1 cellular context compared by ENCODE assay signal in the genomic region with DNA sequence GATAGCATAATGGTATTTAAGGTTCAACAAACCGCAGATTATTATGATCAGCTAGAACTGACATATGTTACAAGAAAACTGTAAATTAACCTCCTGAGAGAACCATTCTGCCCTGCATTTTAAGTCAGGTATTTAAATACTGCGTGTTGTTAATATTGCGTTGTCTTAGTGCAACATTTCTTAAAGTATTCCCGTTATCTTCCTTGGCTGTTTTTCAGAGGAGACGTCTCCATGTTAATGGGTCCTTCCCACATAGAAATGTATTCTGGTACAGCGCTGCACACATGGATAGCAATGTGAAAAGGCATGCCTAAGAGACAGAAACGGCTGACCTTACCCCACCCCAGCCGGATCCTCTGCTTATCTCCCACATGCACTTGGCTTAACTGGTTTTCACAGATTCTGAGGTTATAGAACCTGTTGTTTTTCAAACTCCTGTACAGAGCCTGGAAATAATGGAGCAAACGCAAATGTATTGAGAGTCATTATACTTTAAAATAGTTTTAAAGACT.
A peak's percentile ranks its signal among the peaks of the same experiment; 100 is the strongest.
TF ChIP-seq lines count a peak whose summit lies in the region.

No MANE protein-coding gene starts in this region.

TF ChIP-seq in K562, 482 proteins besides CTCF, POLR2A, EP300 and RAD21 (continued from another document and continues in another):
- TF ChIP-seq NR0B1 (IDR thresholded peaks at IDR 0.05; ENCODE audit: partially characterized antibody) (no peak), CTCFL (IDR thresholded peaks at IDR 0.05; ENCODE audit: borderline replicate concordance, insufficient read depth, low read depth, low read length, poor library complexity, severe bottlenecking) (no peak), SMARCB1 (IDR thresholded peaks at IDR 0.05; ENCODE audit: insufficient read length, low read depth) (no peak), PHF8 (IDR thresholded peaks at IDR 0.05; ENCODE audit: borderline replicate concordance, low read length) (no peak), HDAC2 (IDR thresholded peaks at IDR 0.05) (peak; percentile 98), BRCA1 (IDR thresholded peaks at IDR 0.05) (no peak), BRCA1 (CRISPR knock-in tag; IDR thresholded peaks at IDR 0.05) (no peak), ZC3H11A (IDR thresholded peaks at IDR 0.05; ENCODE audit: low read depth, low read length) (no peak), CCNT2 (IDR thresholded peaks at IDR 0.05; ENCODE audit: borderline replicate concordance, extremely low read depth, insufficient read length, low read depth, low read length) (peak; percentile 91), RBM39 (optimal IDR thresholded peaks at IDR 0.05; ENCODE audit: low read depth, low read length) (no peak), ZNF445 (CRISPR knock-in tag; IDR thresholded peaks at IDR 0.05; ENCODE audit: low read depth) (peak; percentile 78; the same call in 1 of the 2 replicates), PTBP1 (IDR thresholded peaks at IDR 0.05; ENCODE audit: low read depth, low read length) (no peak), MAZ (CRISPR knock-in tag; conservative IDR thresholded peaks at IDR 0.05 in 1 of 2, IDR thresholded peaks at IDR 0.05 in 1 of 2) (peak in 1 of 2 experiments; percentile 81; a peak in 3 of 4 replicates), CBX3 (IDR thresholded peaks at IDR 0.05; ENCODE audit: borderline replicate concordance in 1 of 2, low read length in 2 of 2) (peak in 1 of 2 experiments; percentile 93; a peak in 1 of 3 replicates), SMARCE1 (IDR thresholded peaks at IDR 0.05) (peak; percentile 96), PYGO2 (tag; IDR thresholded peaks at IDR 0.05) (0 out of 2 replicates have a peak, but pooled peaks have one; percentile 65), CSDE1 (IDR thresholded peaks at IDR 0.05) (no peak), ETV1 (tag; conservative IDR thresholded peaks at IDR 0.05; ENCODE audit: low read depth) (peak; percentile 97), CHCHD3 (CRISPR knock-in tag; IDR thresholded peaks at IDR 0.05) (no peak), ZNF407 (IDR thresholded peaks at IDR 0.05; ENCODE audit: low read depth) (no peak), IFI16 (CRISPR knock-in tag; IDR thresholded peaks at IDR 0.05) (no peak), CBFA2T3 (IDR thresholded peaks at IDR 0.05) (peak; percentile 99), PHTF2 (CRISPR knock-in tag; IDR thresholded peaks at IDR 0.05) (no peak), SMARCA5 (IDR thresholded peaks at IDR 0.05) (no peak), ZNF253 (CRISPR knock-in tag; conservative IDR thresholded peaks at IDR 0.05) (no peak), SIN3A (IDR thresholded peaks at IDR 0.05; ENCODE audit: borderline replicate concordance in 2 of 2, control insufficient read depth in 1 of 2, low read depth in 2 of 2, low read length in 2 of 2) (peak in 1 of 2 experiments; percentile 65; a peak in 1 of 4 replicates), ZNF551 (CRISPR knock-in tag; IDR thresholded peaks at IDR 0.05) (no peak), PCBP1 (IDR thresholded peaks at IDR 0.05; ENCODE audit: low read depth, low read length, poor library complexity, severe bottlenecking) (no peak), HMG20B (CRISPR knock-in tag; IDR thresholded peaks at IDR 0.05) (no peak), ZNF57 (CRISPR knock-in tag; IDR thresholded peaks at IDR 0.05) (no peak), ZNF217 (CRISPR knock-in tag; IDR thresholded peaks at IDR 0.05) (no peak), NFRKB (IDR thresholded peaks at IDR 0.05; ENCODE audit: low read depth) (peak; percentile 83), HMGXB4 (CRISPR knock-in tag; IDR thresholded peaks at IDR 0.05) (no peak), E2F5 (CRISPR knock-in tag; IDR thresholded peaks at IDR 0.05) (no peak), KAT2B (IDR thresholded peaks at IDR 0.05; ENCODE audit: low read depth, low read length) (no peak), NRF1 (conservative IDR thresholded peaks at IDR 0.05 in 1 of 2, IDR thresholded peaks at IDR 0.05 in 1 of 2) (peak; percentile 39 to 56; a peak in 3 of 4 replicates), DNMT1 (IDR thresholded peaks at IDR 0.05) (no peak), NR2F6 (CRISPR knock-in tag; IDR thresholded peaks at IDR 0.05) (no peak)
- TF ChIP-seq, protein P1, sequence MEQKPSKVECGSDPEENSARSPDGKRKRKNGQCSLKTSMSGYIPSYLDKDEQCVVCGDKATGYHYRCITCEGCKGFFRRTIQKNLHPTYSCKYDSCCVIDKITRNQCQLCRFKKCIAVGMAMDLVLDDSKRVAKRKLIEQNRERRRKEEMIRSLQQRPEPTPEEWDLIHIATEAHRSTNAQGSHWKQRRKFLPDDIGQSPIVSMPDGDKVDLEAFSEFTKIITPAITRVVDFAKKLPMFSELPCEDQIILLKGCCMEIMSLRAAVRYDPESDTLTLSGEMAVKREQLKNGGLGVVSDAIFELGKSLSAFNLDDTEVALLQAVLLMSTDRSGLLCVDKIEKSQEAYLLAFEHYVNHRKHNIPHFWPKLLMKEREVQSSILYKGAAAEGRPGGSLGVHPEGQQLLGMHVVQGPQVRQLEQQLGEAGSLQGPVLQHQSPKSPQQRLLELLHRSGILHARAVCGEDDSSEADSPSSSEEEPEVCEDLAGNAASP (IDR thresholded peaks at IDR 0.05) = peak; percentile 93
- TF ChIP-seq, protein P2, sequence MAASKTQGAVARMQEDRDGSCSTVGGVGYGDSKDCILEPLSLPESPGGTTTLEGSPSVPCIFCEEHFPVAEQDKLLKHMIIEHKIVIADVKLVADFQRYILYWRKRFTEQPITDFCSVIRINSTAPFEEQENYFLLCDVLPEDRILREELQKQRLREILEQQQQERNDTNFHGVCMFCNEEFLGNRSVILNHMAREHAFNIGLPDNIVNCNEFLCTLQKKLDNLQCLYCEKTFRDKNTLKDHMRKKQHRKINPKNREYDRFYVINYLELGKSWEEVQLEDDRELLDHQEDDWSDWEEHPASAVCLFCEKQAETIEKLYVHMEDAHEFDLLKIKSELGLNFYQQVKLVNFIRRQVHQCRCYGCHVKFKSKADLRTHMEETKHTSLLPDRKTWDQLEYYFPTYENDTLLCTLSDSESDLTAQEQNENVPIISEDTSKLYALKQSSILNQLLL (CRISPR knock-in tag; IDR thresholded peaks at IDR 0.05; ENCODE audit: borderline replicate concordance) = no peak
- TF ChIP-seq, protein P3, sequence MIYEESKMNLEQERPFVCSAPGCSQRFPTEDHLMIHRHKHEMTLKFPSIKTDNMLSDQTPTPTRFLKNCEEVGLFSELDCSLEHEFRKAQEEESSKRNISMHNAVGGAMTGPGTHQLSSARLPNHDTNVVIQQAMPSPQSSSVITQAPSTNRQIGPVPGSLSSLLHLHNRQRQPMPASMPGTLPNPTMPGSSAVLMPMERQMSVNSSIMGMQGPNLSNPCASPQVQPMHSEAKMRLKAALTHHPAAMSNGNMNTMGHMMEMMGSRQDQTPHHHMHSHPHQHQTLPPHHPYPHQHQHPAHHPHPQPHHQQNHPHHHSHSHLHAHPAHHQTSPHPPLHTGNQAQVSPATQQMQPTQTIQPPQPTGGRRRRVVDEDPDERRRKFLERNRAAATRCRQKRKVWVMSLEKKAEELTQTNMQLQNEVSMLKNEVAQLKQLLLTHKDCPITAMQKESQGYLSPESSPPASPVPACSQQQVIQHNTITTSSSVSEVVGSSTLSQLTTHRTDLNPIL (CRISPR knock-in tag; IDR thresholded peaks at IDR 0.05) = no peak
- TF ChIP-seq, protein P4, sequence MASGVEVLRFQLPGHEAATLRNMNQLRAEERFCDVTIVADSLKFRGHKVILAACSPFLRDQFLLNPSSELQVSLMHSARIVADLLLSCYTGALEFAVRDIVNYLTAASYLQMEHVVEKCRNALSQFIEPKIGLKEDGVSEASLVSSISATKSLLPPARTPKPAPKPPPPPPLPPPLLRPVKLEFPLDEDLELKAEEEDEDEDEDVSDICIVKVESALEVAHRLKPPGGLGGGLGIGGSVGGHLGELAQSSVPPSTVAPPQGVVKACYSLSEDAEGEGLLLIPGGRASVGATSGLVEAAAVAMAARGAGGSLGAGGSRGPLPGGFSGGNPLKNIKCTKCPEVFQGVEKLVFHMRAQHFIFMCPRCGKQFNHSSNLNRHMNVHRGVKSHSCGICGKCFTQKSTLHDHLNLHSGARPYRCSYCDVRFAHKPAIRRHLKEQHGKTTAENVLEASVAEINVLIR (CRISPR knock-in tag; IDR thresholded peaks at IDR 0.05) = no peak
